ENCODE assay signal across 26 cellular contexts in the genomic region with DNA sequence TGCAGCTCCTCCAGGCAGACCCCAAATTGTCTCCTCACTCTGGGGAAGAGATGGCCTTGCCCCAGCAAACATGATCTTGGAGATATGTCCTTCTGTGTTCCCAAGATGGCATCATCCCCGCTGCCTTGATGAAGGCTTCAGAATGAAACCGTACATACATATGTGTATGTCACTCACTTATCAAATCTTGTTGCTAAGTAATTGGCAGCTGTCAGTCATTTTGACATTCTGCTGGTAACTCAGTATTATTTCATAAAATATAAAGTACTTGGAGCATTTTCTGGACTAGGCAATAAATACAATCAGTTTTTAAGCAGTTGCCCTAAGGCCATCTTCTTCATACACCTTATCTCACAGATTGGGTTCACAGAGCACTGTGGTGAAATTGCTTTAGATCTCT.
"Had no signal": no experiment of that assay in that cellular context is flagged by ENCODE, and none has a peak within 500 bp of the region (broad histone marks: within the 10 kb centered on the region; RNA-seq: fewer than 3 reads in every experiment).

No MANE protein-coding gene starts in this region.

- H3K4me3 ChIP-seq: adrenal gland, body of pancreas, dorsolateral prefrontal cortex had no signal

- H3K36me3 ChIP-seq: adrenal gland had no signal

- H3K4me1 ChIP-seq: adrenal gland, body of pancreas had no signal

- ATAC-seq: activated CD4-positive, CD25-positive, alpha-beta regulatory T cell treated with anti-CD3 and anti-CD28 coated beads, Interleukin-2, amount 50 U/mL, for 24 hours; activated CD8-positive, alpha-beta T cell treated with anti-CD3 and anti-CD28 coated beads for 36 hours; activated naive CD8-positive, alpha-beta T cell treated with anti-CD3 and anti-CD28 coated beads, Interleukin-2, amount 50 U/mL, for 24 hours; body of pancreas; esophagus mucosa; T-helper 17 cell had no signal

- H3K27ac ChIP-seq: adrenal gland, body of pancreas, WERI-Rb-1 had no signal

- H3K9me3 ChIP-seq: adrenal gland, body of pancreas had no signal

- DNase-seq: activated B cell treated with CpG ODN at 0.5 μM for 24 hours; activated CD4-positive, alpha-beta T cell treated with anti-CD3 and anti-CD28 coated beads for 48 hours; activated CD4-positive, alpha-beta T cell treated with anti-CD3 and anti-CD28 coated beads, Interleukin-2, amount 50 U/mL, for 1 hour; activated CD4-positive, alpha-beta T cell treated with anti-CD3 and anti-CD28 coated beads, Interleukin-2, amount 50 U/mL, for 48 hours; activated CD8-positive, alpha-beta memory T cell treated with anti-CD3 and anti-CD28 coated beads for 24 hours; activated CD8-positive, alpha-beta T cell treated with anti-CD3 and anti-CD28 coated beads for 36 hours; activated effector memory CD4-positive, alpha-beta T cell treated with anti-CD3 and anti-CD28 coated beads, Interleukin-2, amount 50 U/mL, for 16 hours; activated naive CD4-positive, alpha-beta T cell treated with anti-CD3 and anti-CD28 coated beads for 36 hours; activated naive CD8-positive, alpha-beta T cell treated with anti-CD3 and anti-CD28 coated beads for 36 hours; activated naive CD8-positive, alpha-beta T cell treated with anti-CD3 and anti-CD28 coated beads, Interleukin-2, amount 50 U/mL, for 24 hours; activated T-cell treated with anti-CD3 and anti-CD28 coated beads, Interleukin-2, amount 50 U/mL, for 1 hour; activated T-cell treated with anti-CD3 and anti-CD28 coated beads, Interleukin-2, amount 50 U/mL, for 48 hours; adrenal gland; aorta; body of pancreas; dorsolateral prefrontal cortex; effector memory CD4-positive, alpha-beta T cell; endodermal cell; foreskin fibroblast; T-helper 17 cell; T1000; WERI-Rb-1 had no signal

- H3K27me3 ChIP-seq: adrenal gland, body of pancreas, dorsolateral prefrontal cortex had no signal

- FAIRE-seq: colon, frontal cortex had no signal
